Comparison of ENCODE assay signal across 8 cellular contexts in the genomic region with DNA sequence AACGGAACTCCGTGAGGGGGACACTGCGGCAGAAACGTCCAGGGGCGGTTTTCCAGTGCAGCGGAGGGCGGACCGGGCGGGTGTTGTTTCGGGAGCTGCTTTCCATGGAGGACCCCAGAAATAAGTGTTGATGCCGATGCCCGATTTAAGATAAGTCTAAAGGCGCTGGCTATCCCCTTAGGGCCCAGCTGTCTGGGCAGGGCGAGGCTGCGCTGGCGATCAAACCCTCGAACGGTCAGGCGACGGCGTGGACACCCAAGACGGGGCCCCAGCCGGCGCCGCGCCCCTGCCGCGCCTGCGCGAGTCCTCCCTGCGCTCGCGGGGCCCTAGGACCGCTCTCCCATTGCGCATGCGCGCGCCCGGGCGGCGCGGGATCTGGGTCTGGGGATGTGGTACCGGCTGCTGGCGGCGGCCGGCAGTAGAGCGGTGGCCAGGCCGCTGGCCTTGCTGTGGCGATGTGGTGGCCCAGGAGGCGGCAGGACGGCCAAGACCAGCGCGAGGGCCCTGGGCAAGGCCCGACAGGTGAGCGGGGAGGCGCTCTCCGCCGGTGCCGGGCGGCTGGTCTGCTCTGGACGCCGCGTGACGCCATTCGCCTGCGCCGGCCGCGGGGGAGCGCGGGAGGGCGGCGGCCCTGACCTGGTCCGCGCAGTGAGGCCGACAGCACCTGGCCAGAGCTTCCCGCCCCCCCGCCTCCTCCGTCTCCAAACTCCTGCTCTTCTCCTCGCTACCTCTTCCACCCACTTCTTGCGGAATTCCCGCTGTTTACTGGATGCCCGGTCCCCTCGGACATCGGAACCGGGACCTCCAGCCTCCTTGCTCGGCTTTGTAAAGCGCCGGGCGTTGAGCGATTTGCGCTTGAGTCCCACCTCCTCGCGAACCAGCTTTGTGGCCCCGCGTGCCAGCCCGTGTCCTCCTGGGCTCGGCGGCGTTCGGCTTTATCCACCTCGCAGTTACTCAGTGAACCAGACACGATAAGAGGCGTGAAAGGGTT. TPM values are rescaled to one million over a fixed set of nuclear protein-coding genes. Genes with fewer than 3 reads are reported as not detected.
DNase-seq lines count a peak whose midpoint lies in the region; ATAC-seq and TF ChIP-seq lines count a peak whose summit lies in the region.

No MANE protein-coding gene starts in this region.

- peaks cover 24% of the 10 kb centered on the region for H3K36me3 Mint-ChIP-seq in activated CD4-positive, alpha-beta T cell treated with anti-CD3 and anti-CD28 coated beads for 36 hours (ENCODE audit: low read depth)

- intact Hi-C loops in activated CD4-positive, alpha-beta T cell treated with anti-CD3 and anti-CD28 coated beads for 36 hours (cut with DNase I, micrococcal nuclease), result loop anchor here in 1 of 2 experiments (1.0 to 10.0 kb wide), 10 partner anchors 24 to 1518 kb away; a partner anchor contains a TSS

- TF ChIP-seq CTCF in AG10803 (conservative IDR thresholded peaks at IDR 0.05; ENCODE audit: low read length), result no peak

- POLR2A ChIA-PET in activated CD4-positive, alpha-beta T cell treated with anti-CD3 and anti-CD28 coated beads for 36 hours (lab: Charles Lee), result interaction anchor here (0.6 kb wide), 1 partner anchor 99 kb away, joined by 4 read pairs; no protein-coding TSS in a partner anchor

- in situ Hi-C loops in GM18951 (cut with MboI; ENCODE audit: low sequenced_read_pairs, unreplicated experiment), result no loop called here

- peak; percentile 82 for ATAC-seq in HG03159 (IDR thresholded peaks at IDR 0.05; ENCODE audit: unreplicated experiment)
- ATAC-seq in activated CD4-positive, alpha-beta T cell treated with anti-CD3 and anti-CD28 coated beads for 36 hours, result peak; percentile 94

- peak overlapping the region; percentile 92 for H3K4me3 ChIP-seq in AG10803 (ENCODE audit: low read length)

- CTCF ChIA-PET in activated CD4-positive, alpha-beta T cell treated with anti-CD3 and anti-CD28 coated beads for 36 hours (lab: Charles Lee), result interaction anchor here (0.6 to 1.6 kb wide), 3 partner anchors 9 to 286 kb away, joined by 3 to 7 read pairs (median 3); a partner anchor contains a TSS

- peak; percentile 86 for DNase-seq in AG10803 (ENCODE audit: low read depth)
- peak; percentile 67 to 90 for DNase-seq in NCI-H446 (lab: John Stamatoyannopoulos, UW)
- DNase-seq in activated CD4-positive, alpha-beta T cell treated with anti-CD3 and anti-CD28 coated beads for 36 hours, result peak; percentile 94
- DNase-seq in left kidney (ENCODE audit: low read depth, low spot score), result peak; percentile 98
- DNase-seq in stimulated activated CD4-positive, alpha-beta T cell treated with anti-CD3 and anti-CD28 coated beads, Interleukin-1b, Interleukin-23, amount 100 ng/mL, for 4 hours (ENCODE audit: low read depth in 2 of 2), result peak; percentile 88 to 89

- peak overlapping the region; percentile 95 for H3K27ac Mint-ChIP-seq in activated CD4-positive, alpha-beta T cell treated with anti-CD3 and anti-CD28 coated beads for 36 hours

- TF ChIP-seq POLR2A in GM18951 (IDR thresholded peaks at IDR 0.05; ENCODE audit: extremely low read depth, insufficient read depth, insufficient read length), result peak; percentile 97

- peak overlapping the region; percentile 99 for H3K4me3 Mint-ChIP-seq in activated CD4-positive, alpha-beta T cell treated with anti-CD3 and anti-CD28 coated beads for 36 hours

- H3K27me3 Mint-ChIP-seq in activated CD4-positive, alpha-beta T cell treated with anti-CD3 and anti-CD28 coated beads for 36 hours, result no peaks in the 10 kb centered on the region

- H3K4me1 Mint-ChIP-seq in activated CD4-positive, alpha-beta T cell treated with anti-CD3 and anti-CD28 coated beads for 36 hours, result peaks cover 32% of the 10 kb centered on the region

- H3K27ac ChIP-seq in cingulate gyrus (ENCODE audit: low read depth, low read length), result peak overlapping the region; percentile 90

- H3K9me3 Mint-ChIP-seq in activated CD4-positive, alpha-beta T cell treated with anti-CD3 and anti-CD28 coated beads for 36 hours (ENCODE audit: low read depth), result no peaks in the 10 kb centered on the region

RNA-seq across cellular contexts. Expression of a gene that starts 24.0 kb away (rescaled TPM):
- 10 to 100 TPM; 21.1 to 25.9 TPM for total RNA-seq in activated CD4-positive, alpha-beta T cell treated with anti-CD3 and anti-CD28 coated beads for 36 hours

RNA-seq across cellular contexts. Expression of a gene that starts 46.7 kb away (rescaled TPM):
- total RNA-seq in activated CD4-positive, alpha-beta T cell treated with anti-CD3 and anti-CD28 coated beads for 36 hours, result 1 to 10 TPM; 1.2 to 1.5 TPM

RNA-seq across cellular contexts. Expression of a gene that starts 49.4 kb away (rescaled TPM):
- under 1 TPM; 0.40 to 0.43 TPM for total RNA-seq in activated CD4-positive, alpha-beta T cell treated with anti-CD3 and anti-CD28 coated beads for 36 hours

RNA-seq across cellular contexts. Expression of a gene that starts 53.9 kb away (rescaled TPM):
- 1 to 10 TPM; 1.2 to 2.0 TPM for total RNA-seq in activated CD4-positive, alpha-beta T cell treated with anti-CD3 and anti-CD28 coated beads for 36 hours

Comparison
In these comparisons a context has a peak if more than half of its experiments do, and no peak if none do; other contexts are left out.
1. Peak in every context shown above with its lines: DNase-seq, ATAC-seq, H3K4me3 ChIP-seq and H3K27ac ChIP-seq.